Comparison of ENCODE assay signal across 26 cellular contexts in the genomic region with DNA sequence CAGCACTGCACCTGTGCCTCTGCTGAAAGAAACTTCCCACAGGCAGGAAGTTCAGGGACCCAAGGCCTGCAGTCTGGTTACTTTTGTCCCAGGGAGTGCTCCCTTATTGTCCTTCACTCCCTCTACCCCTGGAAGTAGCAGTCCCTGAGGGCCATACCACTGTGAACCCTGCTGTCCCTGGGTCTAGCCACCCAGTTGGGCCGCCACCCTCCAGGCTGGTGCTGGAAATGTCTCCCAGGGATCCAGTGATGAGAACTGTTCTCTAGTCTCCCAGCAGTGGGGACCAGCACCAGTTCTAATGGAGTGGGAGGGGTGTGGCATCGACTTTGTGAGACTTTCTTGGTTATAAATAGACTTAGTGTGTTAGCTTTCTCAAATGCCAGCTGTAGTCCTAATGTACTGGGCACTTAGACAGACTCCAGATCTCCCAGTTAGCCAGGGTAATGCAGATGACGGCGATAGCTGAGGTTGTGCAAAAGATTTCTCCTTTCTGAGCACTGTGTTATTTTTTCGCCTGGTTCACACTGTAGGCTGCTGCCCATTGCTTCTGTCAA.
"Had no signal": no experiment of that assay in that cellular context is flagged by ENCODE, and none has a peak within 500 bp of the region (broad histone marks: within the 10 kb centered on the region; RNA-seq: fewer than 3 reads in every experiment).

No MANE protein-coding gene starts in this region.

- H3K4me2 ChIP-seq: hepatocyte, smooth muscle cell had no signal

- H3K9me3 ChIP-seq: gastrocnemius medialis, left lung, lower lobe of right lung, pancreas, right lobe of liver, suprapubic skin, transverse colon, vagina had no signal

- H3K27me3 ChIP-seq: gastrocnemius medialis, hepatocyte, left lung, pancreas, right lobe of liver, transverse colon, vagina had no signal

- H3K27ac ChIP-seq: dorsolateral prefrontal cortex, epithelial cell of prostate, gastrocnemius medialis, hepatocyte, left lung, lower lobe of right lung, pancreas, right lobe of liver, suprapubic skin, transverse colon, vagina had no signal

- H3K4me3 ChIP-seq: dorsolateral prefrontal cortex, gastrocnemius medialis, hepatocyte, left lung, lower lobe of right lung, pancreas, right lobe of liver, smooth muscle cell, suprapubic skin, transverse colon, vagina had no signal

- DNase-seq: effector CD4-positive, alpha-beta T cell; foreskin fibroblast; gastrocnemius medialis; head of caudate nucleus; left cardiac atrium; left lung; lower lobe of right lung; natural killer cell; occipital lobe; pancreas; retina; right lobe of liver; stimulated activated CD4-positive, alpha-beta T cell treated with anti-CD3 and anti-CD28 coated beads, Interleukin-12 subunit alpha, Interleukin-12 subunit beta, amount 100 ng/mL, for 4 hours; stimulated activated CD4-positive, alpha-beta T cell treated with anti-CD3 and anti-CD28 coated beads, Interleukin-1b, Interleukin-23, amount 100 ng/mL, for 48 hours; stimulated activated CD4-positive, alpha-beta T cell treated with anti-CD3 and anti-CD28 coated beads, Interleukin-4, amount 100 ng/mL, for 1 hour; stimulated activated CD8-positive, alpha-beta memory T cell treated with anti-CD3 and anti-CD28 coated beads, Interleukin-4, amount 100 ng/mL, for 48 hours; stimulated activated naive CD4-positive, alpha-beta T cell; stimulated activated naive CD8-positive, alpha-beta T cell treated with anti-CD3 and anti-CD28 coated beads, Interleukin-15, amount 100 ng/mL, for 72 hours; transverse colon had no signal

- H3K4me1 ChIP-seq: gastrocnemius medialis, left lung, lower lobe of right lung, pancreas, right lobe of liver, suprapubic skin, transverse colon, vagina had no signal

- ATAC-seq: esophagus mucosa; gastrocnemius medialis; left lung; lower lobe of right lung; natural killer cell; pancreas; right lobe of liver; stimulated activated naive CD8-positive, alpha-beta T cell treated with anti-CD3 and anti-CD28 coated beads, Interleukin-15, amount 100 ng/mL, for 72 hours had no signal

- H2AFZ ChIP-seq: hepatocyte had no signal

- H3K36me3 ChIP-seq: gastrocnemius medialis, left lung, lower lobe of right lung, pancreas, right lobe of liver, suprapubic skin, transverse colon, vagina had no signal

- H3K79me2 ChIP-seq: hepatocyte had no signal
